17 cellular contexts compared by ENCODE assay signal in genomic region chr15:97903560-97904195, GRCh38. TPM values are rescaled to one million over a fixed set of nuclear protein-coding genes. Genes with fewer than 3 reads are reported as not detected.
A peak's percentile ranks its signal among the peaks of the same experiment; 100 is the strongest.
DNase-seq lines count a peak whose midpoint lies in the region; ATAC-seq and TF ChIP-seq lines count a peak whose summit lies in the region.
"Had no signal": no experiment of that assay in that cellular context is flagged by ENCODE, and none has a peak within 500 bp of the region (broad histone marks: within the 10 kb centered on the region; RNA-seq: fewer than 3 reads in every experiment).

No MANE protein-coding gene starts in this region.

- H3K4me1 Mint-ChIP-seq in activated naive CD8-positive, alpha-beta T cell treated with anti-CD3 and anti-CD28 coated beads, Interleukin-2, amount 50 U/mL, for 24 hours, result no peaks in the 10 kb centered on the region
- H3K4me1 Mint-ChIP-seq in activated naive CD8-positive, alpha-beta T cell treated with anti-CD3 and anti-CD28 coated beads for 36 hours, result peaks cover 3% of the 10 kb centered on the region

- H3K27me3 ChIP-seq in NT2/D1 (ENCODE audit: insufficient read depth, insufficient read length) (peaks cover 7% of the 10 kb centered on the region), heart right ventricle (peaks cover 0 to 78% (median 40%) of the 10 kb centered on the region in 7 donors), spleen (replicated peaks in 1 of 7) (peaks cover 0 to 56% (median 10%) of the 10 kb centered on the region in 7 donors)

- intact Hi-C loops in heart right ventricle (cut with DNase I) (loop anchor here (1.0 to 10.0 kb wide), 9 partner anchors 61 to 521 kb away; partner anchors contain the start of gene ARRDC4 (in 1 of the 10)), spleen (cut with DNase I; ENCODE audit: low total_unique reads) (no loop called here)

- H3K9me3 ChIP-seq in NT2/D1 (ENCODE audit: insufficient read depth, low read length) (no peaks in the 10 kb centered on the region), heart right ventricle (no peaks in the 10 kb centered on the region), spleen (no peaks in the 10 kb centered on the region)
- H3K9me3 ChIP-seq: psoas muscle, uterus had no signal

- H3K27me3 Mint-ChIP-seq in activated naive CD8-positive, alpha-beta T cell treated with anti-CD3 and anti-CD28 coated beads, Interleukin-2, amount 50 U/mL, for 24 hours, result peaks cover 35% of the 10 kb centered on the region
- H3K27me3 Mint-ChIP-seq in activated naive CD8-positive, alpha-beta T cell treated with anti-CD3 and anti-CD28 coated beads for 36 hours, result peaks cover 38% of the 10 kb centered on the region

- TF ChIP-seq CTCF in heart right ventricle (IDR thresholded peaks at IDR 0.05) (no peak), omental fat pad (IDR thresholded peaks at IDR 0.05) (no peak), spleen (IDR thresholded peaks at IDR 0.05 in 8 of 11, conservative IDR thresholded peaks at IDR 0.05 in 3 of 11) (no peak), foreskin fibroblast (IDR thresholded peaks at IDR 0.05; ENCODE audit: low read depth, low read length) (no peak)

- H3K27ac Mint-ChIP-seq in activated naive CD8-positive, alpha-beta T cell treated with anti-CD3 and anti-CD28 coated beads, Interleukin-2, amount 50 U/mL, for 24 hours, result no peak overlapping the region
- no peak overlapping the region for H3K27ac Mint-ChIP-seq in activated naive CD8-positive, alpha-beta T cell treated with anti-CD3 and anti-CD28 coated beads for 36 hours
- H3K27ac Mint-ChIP-seq: CD4-positive, alpha-beta memory T cell; memory B cell; natural killer cell treated with Interleukin-12 subunit alpha and Interleukin-12 subunit beta and Interleukin-15 and Interleukin-18, amount 100 ng/mL, for 72 hours had no signal

- H3K4me3 ChIP-seq in NT2/D1 (ENCODE audit: insufficient read length, low read depth) (no peak overlapping the region), heart right ventricle (no peak overlapping the region), spleen (no peak overlapping the region), foreskin fibroblast (ENCODE audit: low read depth in 1 of 2, low read length in 2 of 2) (no peak overlapping the region)
- H3K4me3 ChIP-seq: psoas muscle, uterus had no signal

- no peak overlapping the region for H3K27ac ChIP-seq in heart right ventricle
- no peak overlapping the region for H3K27ac ChIP-seq in spleen
- H3K27ac ChIP-seq: psoas muscle, uterus had no signal

- ATAC-seq in activated naive CD8-positive, alpha-beta T cell treated with anti-CD3 and anti-CD28 coated beads, Interleukin-2, amount 50 U/mL, for 24 hours, result peak; percentile 20
- ATAC-seq in heart right ventricle (peak in 5 of 8 donors; percentile 32 to 50 (median 40)), omental fat pad (ENCODE audit: low FRiP score) (peak; percentile 9)

- no peaks in the 10 kb centered on the region for H3K9me3 Mint-ChIP-seq in activated naive CD8-positive, alpha-beta T cell treated with anti-CD3 and anti-CD28 coated beads, Interleukin-2, amount 50 U/mL, for 24 hours
- H3K9me3 Mint-ChIP-seq in activated naive CD8-positive, alpha-beta T cell treated with anti-CD3 and anti-CD28 coated beads for 36 hours, result no peaks in the 10 kb centered on the region
- H3K9me3 Mint-ChIP-seq: memory B cell; natural killer cell treated with Interleukin-12 subunit alpha and Interleukin-12 subunit beta and Interleukin-15 and Interleukin-18, amount 100 ng/mL, for 72 hours had no signal

- H3K4me3 Mint-ChIP-seq in activated naive CD8-positive, alpha-beta T cell treated with anti-CD3 and anti-CD28 coated beads, Interleukin-2, amount 50 U/mL, for 24 hours, result no peak overlapping the region
- no peak overlapping the region for H3K4me3 Mint-ChIP-seq in activated naive CD8-positive, alpha-beta T cell treated with anti-CD3 and anti-CD28 coated beads for 36 hours
- H3K4me3 Mint-ChIP-seq: CD4-positive, alpha-beta memory T cell; memory B cell; natural killer cell treated with Interleukin-12 subunit alpha and Interleukin-12 subunit beta and Interleukin-15 and Interleukin-18, amount 100 ng/mL, for 72 hours had no signal

- H3K36me3 Mint-ChIP-seq in activated naive CD8-positive, alpha-beta T cell treated with anti-CD3 and anti-CD28 coated beads, Interleukin-2, amount 50 U/mL, for 24 hours (ENCODE audit: low read depth), result no peaks in the 10 kb centered on the region
- H3K36me3 Mint-ChIP-seq in activated naive CD8-positive, alpha-beta T cell treated with anti-CD3 and anti-CD28 coated beads for 36 hours, result no peaks in the 10 kb centered on the region
- H3K36me3 Mint-ChIP-seq: CD4-positive, alpha-beta memory T cell; memory B cell; natural killer cell treated with Interleukin-12 subunit alpha and Interleukin-12 subunit beta and Interleukin-15 and Interleukin-18, amount 100 ng/mL, for 72 hours had no signal

- H3K4me1 ChIP-seq in NT2/D1 (ENCODE audit: insufficient read depth, insufficient read length) (no peaks in the 10 kb centered on the region), heart right ventricle (peaks cover 0 to 7% (median 0%) of the 10 kb centered on the region in 9 donors), spleen (peaks cover 0 to 6% (median 3%) of the 10 kb centered on the region in 6 donors)
- H3K4me1 ChIP-seq: psoas muscle, uterus had no signal

- 34 to 38% methylated on average over 8 of the region's 8 CpGs for WGBS in heart right ventricle, 2 donors
- 29 to 37% (median 31%) methylated on average over 8 of the region's 8 CpGs for WGBS in spleen, 5 donors

- DNase-seq in activated naive CD8-positive, alpha-beta T cell treated with anti-CD3 and anti-CD28 coated beads, Interleukin-2, amount 50 U/mL, for 24 hours, result no peak
- DNase-seq in activated naive CD8-positive, alpha-beta T cell treated with anti-CD3 and anti-CD28 coated beads for 36 hours, result no peak
- DNase-seq in NT2/D1 (ENCODE audit: low read depth, low spot score) (peak; percentile 22), heart right ventricle (no peak), omental fat pad (ENCODE audit: low spot score) (no peak), spleen (no peak), foreskin fibroblast (no peak), inferior parietal cortex (ENCODE audit: extremely low spot score) (no peak)
- DNase-seq: amniotic stem cell; cerebellar nuclear complex; effector memory CD4-positive, alpha-beta T cell; NCI-H187 treated with DMSO at 0.1 percent for 48 hours had no signal

- no peak for TF ChIP-seq POLR2A in spleen (IDR thresholded peaks at IDR 0.05)

- no peaks in the 10 kb centered on the region for H3K36me3 ChIP-seq in NT2/D1 (ENCODE audit: insufficient read depth, insufficient read length, low read length)
- no peaks in the 10 kb centered on the region for H3K36me3 ChIP-seq in heart right ventricle
- H3K36me3 ChIP-seq in spleen, result no peaks in the 10 kb centered on the region
- H3K36me3 ChIP-seq: uterus had no signal

- H3K9ac ChIP-seq in NT2/D1 (ENCODE audit: insufficient read length, low read depth), result no peak overlapping the region

RNA-seq across cellular contexts. Expression of gene ARRDC4, which starts 56.8 kb away (rescaled TPM):
- 1 to 10 TPM; 2.5 to 2.8 TPM for total RNA-seq in activated naive CD8-positive, alpha-beta T cell treated with anti-CD3 and anti-CD28 coated beads for 36 hours
- total RNA-seq in heart right ventricle (10 to 100 TPM in 9 of 10 donors, 1 to 10 TPM in 1; 9.4 to 26.4 (median 14.5) TPM), omental fat pad (10 to 100 TPM; 20.9 to 50.6 (median 33.5) TPM), spleen (10 to 100 TPM; 11.7 to 24.2 (median 17.5) TPM)
- polyA plus RNA-seq in heart right ventricle (10 to 100 TPM in 1 of 2 donors, 1 to 10 TPM in 1; 8.2 to 16.4 TPM), spleen (10 to 100 TPM in 1 of 3 donors, 1 to 10 TPM in 2; 7.7 to 13.2 (median 9.5) TPM)
